Comparison of ENCODE assay signal across 19 cellular contexts in genomic region chrX:148961990-148962389, GRCh38.
DNase-seq lines count a peak whose midpoint lies in the region; ATAC-seq, FAIRE-seq and TF ChIP-seq lines count a peak whose summit lies in the region.
"Had no signal": no experiment of that assay in that cellular context is flagged by ENCODE, and none has a peak within 500 bp of the region (broad histone marks: within the 10 kb centered on the region; RNA-seq: fewer than 3 reads in every experiment).

No MANE protein-coding gene starts in this region.

- no peak overlapping the region for H3K4me2 ChIP-seq in A549
- no peak overlapping the region for H3K4me2 ChIP-seq in IMR-90 (ENCODE audit: low read depth, low read length)
- no peak overlapping the region for H3K4me2 ChIP-seq in H1 (ENCODE audit: insufficient read depth in 1 of 2, low read depth in 2 of 2, low read length in 2 of 2)
- H3K4me2 ChIP-seq: BLaER1 treated with 17β-estradiol and CSF1 and Interleukin-3, amounts not matched to agents 10 nM and 100 nM had no signal

- H4K20me1 ChIP-seq in IMR-90 (ENCODE audit: insufficient read depth, low read length) (no peaks in the 10 kb centered on the region), H1 (replicated peaks in 1 of 2; ENCODE audit: control insufficient read depth in 1 of 2, insufficient read depth in 2 of 2, low read length in 2 of 2) (no peaks in the 10 kb centered on the region)
- H4K20me1 ChIP-seq: BLaER1 treated with 17β-estradiol and CSF1 and Interleukin-3, amounts not matched to agents 10 nM and 100 nM had no signal

- no peak overlapping the region for H2AK9ac ChIP-seq in IMR-90 (replicated peaks; ENCODE audit: low read depth, low read length, poor library complexity)

- no peak overlapping the region for H2BK5ac ChIP-seq in IMR-90 (ENCODE audit: low read depth, low read length, poor library complexity, severe bottlenecking)
- H2BK5ac ChIP-seq in H1 (ENCODE audit: low read depth, low read length) = no peak overlapping the region

- no peak overlapping the region for H4K8ac ChIP-seq in IMR-90 (ENCODE audit: low read depth in 2 of 2, low read length in 2 of 2)
- no peak overlapping the region for H4K8ac ChIP-seq in H1 (ENCODE audit: extremely low read depth, insufficient read depth, low read length)

- in situ Hi-C loops in IMR-90 (cut with MboI; ENCODE audit: low sequenced_read_pairs) = no loop called here

- H3K27ac ChIP-seq in A549 = no peak overlapping the region
- no peak overlapping the region for H3K27ac ChIP-seq in IMR-90 (ENCODE audit: insufficient read depth, low read length)
- H3K27ac ChIP-seq in H1 (ENCODE audit: low read depth, low read length) = no peak overlapping the region
- H3K27ac ChIP-seq: BLaER1 treated with 17β-estradiol and CSF1 and Interleukin-3, amounts not matched to agents 10 nM and 100 nM; C4-2B had no signal

- no peaks in the 10 kb centered on the region for H3K23me2 ChIP-seq in H1 (ENCODE audit: low read depth, low read length)

- H3K4ac ChIP-seq in IMR-90 (ENCODE audit: low read depth, low read length) (no peak overlapping the region), H1 (replicated peaks; ENCODE audit: insufficient read length, low read depth, low read length) (no peak overlapping the region)

- no peak overlapping the region for H2BK15ac ChIP-seq in IMR-90 (ENCODE audit: low read depth, low read length)
- no peak overlapping the region for H2BK15ac ChIP-seq in H1 (ENCODE audit: low read length)

- H3K79me1 ChIP-seq in IMR-90 (ENCODE audit: low read depth in 1 of 2, low read length in 2 of 2) = no peaks in the 10 kb centered on the region
- H3K79me1 ChIP-seq in H1 (ENCODE audit: low read depth, low read length) = no peaks in the 10 kb centered on the region

- H2BK20ac ChIP-seq in IMR-90 (ENCODE audit: low read depth, low read length) (no peak overlapping the region), H1 (ENCODE audit: low read length) (no peak overlapping the region)

- no peak overlapping the region for H2AK5ac ChIP-seq in IMR-90 (ENCODE audit: low read depth, low read length)
- no peak overlapping the region for H2AK5ac ChIP-seq in H1 (ENCODE audit: low read depth, low read length)

- dilution Hi-C loops in IMR-90 (cut with HindIII; ENCODE audit: low sequenced_read_pairs, unreplicated experiment) = no loop called here

- WGBS in A549 (ENCODE audit: missing lambda C conversion rate) = 40% methylated on average over 4 of the region's 4 CpGs
- no CpG with 5 or more reads among the region's 4 CpGs for WGBS in IMR-90 (ENCODE audit: extremely low coverage in 2 of 2, insufficient read length in 1 of 2), 2 experiments
- 88% methylated on average over 4 of the region's 4 CpGs; no CpG with 5 or more reads in 1 of the 2 experiments for WGBS in H1 (ENCODE audit: extremely low coverage in 1 of 2, insufficient coverage in 1 of 2, insufficient read length in 1 of 2, insufficient replicate concordance in 2 of 2, low coverage in 1 of 2, low lambda C conversion rate in 2 of 2, missing lambda C conversion rate in 1 of 2), 2 experiments

- TF ChIP-seq RAD21 in A549 (conservative IDR thresholded peaks at IDR 0.05 in 1 of 2, IDR thresholded peaks at IDR 0.05 in 1 of 2) (no peak), IMR-90 (IDR thresholded peaks at IDR 0.05; ENCODE audit: low read length) (no peak), H1 (IDR thresholded peaks at IDR 0.05 in 1 of 2, conservative IDR thresholded peaks at IDR 0.05 in 1 of 2; ENCODE audit: low read depth in 2 of 2, low read length in 2 of 2) (no peak)

- intact Hi-C loops in IMR-90 (cut with micrococcal nuclease) = no loop called here

- H2BK12ac ChIP-seq in H1 (ENCODE audit: low read depth, low read length) = no peak overlapping the region

- FAIRE-seq in A549 (lab: Jason Lieb, UNC) = peak; percentile 72
- FAIRE-seq in H1 (lab: Jason Lieb, UNC) = no peak
- FAIRE-seq: A204.1, G401.6, GM12891, GM19239 had no signal

- H4K91ac ChIP-seq in IMR-90 (ENCODE audit: insufficient read depth, low read depth, low read length) = no peak overlapping the region
- H4K91ac ChIP-seq in H1 (replicated peaks; ENCODE audit: insufficient read length, low read length) = no peak overlapping the region

- no peaks in the 10 kb centered on the region for H3K9me1 ChIP-seq in IMR-90 (ENCODE audit: insufficient read depth, low read length)

- H2AFZ ChIP-seq in IMR-90 (replicated peaks; ENCODE audit: low read length, poor library complexity) (no peak overlapping the region), H1 (ENCODE audit: low read length) (no peak overlapping the region)

- no peak overlapping the region for H3K23ac ChIP-seq in IMR-90 (ENCODE audit: low read depth, low read length)
- no peak overlapping the region for H3K23ac ChIP-seq in H1 (ENCODE audit: insufficient read length)

- H2BK120ac ChIP-seq in IMR-90 (ENCODE audit: low read depth, low read length) (no peak overlapping the region), H1 (replicated peaks; ENCODE audit: low read depth, low read length) (no peak overlapping the region)

- ATAC-seq in A549 = no peak
- ATAC-seq in IMR-90 (ENCODE audit: low read depth) = no peak
- ATAC-seq in HG03442 (IDR thresholded peaks at IDR 0.05; ENCODE audit: unreplicated experiment) = no peak
- ATAC-seq in GM21447 (IDR thresholded peaks at IDR 0.05; ENCODE audit: unreplicated experiment) = no peak
- ATAC-seq: CD8-positive, alpha-beta T cell had no signal

- H3K79me2 ChIP-seq in H1 (ENCODE audit: control insufficient read depth in 1 of 2, insufficient read depth in 2 of 2, low read length in 2 of 2) = no peaks in the 10 kb centered on the region

- H3K27me3 ChIP-seq in IMR-90 (ENCODE audit: control insufficient read depth, insufficient read depth, low read length) = no peaks in the 10 kb centered on the region
- no peaks in the 10 kb centered on the region for H3K27me3 ChIP-seq in H1 (replicated peaks in 1 of 4; ENCODE audit: control insufficient read depth in 3 of 4, extremely low read depth in 1 of 4, insufficient read depth in 3 of 4, low read length in 3 of 4)
- H3K27me3 ChIP-seq: BLaER1 treated with 17β-estradiol and CSF1 and Interleukin-3, amounts not matched to agents 10 nM and 100 nM had no signal

- H3K4me3 ChIP-seq in A549 (no peak overlapping the region), IMR-90 (ENCODE audit: insufficient read depth, low read depth, low read length) (no peak overlapping the region), H1 (ENCODE audit: extremely low read depth in 1 of 4, insufficient read depth in 2 of 4, low read depth in 3 of 4, low read length in 4 of 4) (no peak overlapping the region)
- H3K4me3 ChIP-seq: BLaER1 treated with 17β-estradiol and CSF1 and Interleukin-3, amounts not matched to agents 10 nM and 100 nM had no signal

- no peak overlapping the region for H4K5ac ChIP-seq in IMR-90 (ENCODE audit: low read depth, low read length)
- H4K5ac ChIP-seq in H1 (ENCODE audit: insufficient read length, low read depth, low read length) = no peak overlapping the region

- H3K56ac ChIP-seq in IMR-90 (ENCODE audit: extremely low read depth, insufficient read depth, low read length) (no peak overlapping the region), H1 (replicated peaks; ENCODE audit: insufficient read length, low read depth, low read length) (no peak overlapping the region)

- H3K9me3 ChIP-seq in A549 = no peaks in the 10 kb centered on the region
- no peaks in the 10 kb centered on the region for H3K9me3 ChIP-seq in IMR-90 (ENCODE audit: control insufficient read depth, insufficient read depth, low read length)
- H3K9me3 ChIP-seq in H1 (ENCODE audit: insufficient read depth in 2 of 2, low read depth in 1 of 2, low read length in 1 of 2) = no peaks in the 10 kb centered on the region
- H3K9me3 ChIP-seq: Caco-2 had no signal

- H3K18ac ChIP-seq in IMR-90 (ENCODE audit: low read depth, low read length) = no peak overlapping the region
- no peak overlapping the region for H3K18ac ChIP-seq in H1 (ENCODE audit: extremely low read depth, low read length)

- no peak for TF ChIP-seq CTCF in A549 (IDR thresholded peaks at IDR 0.05)
- no peak for TF ChIP-seq CTCF in IMR-90 (conservative IDR thresholded peaks at IDR 0.05; ENCODE audit: low read depth, low read length)
- TF ChIP-seq CTCF in H1 (IDR thresholded peaks at IDR 0.05; ENCODE audit: control extremely low read depth in 1 of 3, insufficient read depth in 1 of 3, low read depth in 1 of 3, low read length in 3 of 3) = no peak

- no peak for TF ChIP-seq EP300 in A549 (IDR thresholded peaks at IDR 0.05)
- no peak for TF ChIP-seq EP300 in H1 (IDR thresholded peaks at IDR 0.05; ENCODE audit: borderline replicate concordance in 1 of 2, low read depth in 2 of 2, low read length in 2 of 2)

- TF ChIP-seq POLR2A in A549 (IDR thresholded peaks at IDR 0.05; ENCODE audit: low read length) (no peak), IMR-90 (IDR thresholded peaks at IDR 0.05; ENCODE audit: low read depth, low read length) (no peak), H1 (IDR thresholded peaks at IDR 0.05; ENCODE audit: control extremely low read depth in 1 of 2, low read depth in 2 of 2, low read length in 2 of 2) (no peak)

- H3K4me1 ChIP-seq in A549 (no peaks in the 10 kb centered on the region), IMR-90 (ENCODE audit: control insufficient read depth, insufficient read depth, low read length) (no peaks in the 10 kb centered on the region), H1 (replicated peaks in 1 of 4; ENCODE audit: control insufficient read depth in 3 of 4, insufficient read depth in 4 of 4, low read length in 3 of 4) (no peaks in the 10 kb centered on the region)
- H3K4me1 ChIP-seq: BLaER1 treated with 17β-estradiol and CSF1 and Interleukin-3, amounts not matched to agents 10 nM and 100 nM; Caco-2 had no signal

- H3K14ac ChIP-seq in IMR-90 (replicated peaks; ENCODE audit: low read depth, low read length) (no peak overlapping the region), H1 (ENCODE audit: insufficient read length) (no peak overlapping the region)

- POLR2A ChIA-PET in A549 (lab: Yijun Ruan, JAX) = no interaction called here
- POLR2A ChIA-PET in IMR-90 (lab: Charles Lee; ENCODE audit: unreplicated experiment) = no interaction called here
- POLR2A ChIA-PET in H1 (lab: Charles Lee; ENCODE audit: partially characterized antibody) = no interaction called here

- H3K36me3 ChIP-seq in IMR-90 (ENCODE audit: control insufficient read depth, insufficient read depth, low read length) (no peaks in the 10 kb centered on the region), H1 (ENCODE audit: control insufficient read depth in 2 of 4, insufficient read depth in 4 of 4, low read length in 3 of 4) (no peaks in the 10 kb centered on the region)

- CTCF ChIA-PET in A549 (lab: Yijun Ruan, JAX) = no interaction called here
- CTCF ChIA-PET in IMR-90 (lab: Yijun Ruan, JAX) = no interaction called here
- CTCF ChIA-PET in H1 (lab: Charles Lee; ENCODE audit: partially characterized antibody) = no interaction called here

- no TSS peak for BruUV-seq in IMR-90 (replicated peaks; lab: Mats Ljungman, UMichigan)

- DNase-seq in A549 (ENCODE audit: low read depth in 1 of 2, low spot score in 1 of 2) (no peak), IMR-90 (no peak), H1 (ENCODE audit: low read depth in 1 of 2, low spot score in 2 of 2) (no peak)
- DNase-seq: 8988T; AML-193; Caco-2; Calu3; CD4-positive, alpha-beta T cell; CD8-positive, alpha-beta T cell; DMS79 treated with DMSO at 0.1 percent for 48 hours; GF-D8 had no signal

- H3K9ac ChIP-seq in IMR-90 (ENCODE audit: low read depth, low read length) = no peak overlapping the region
- H3K9ac ChIP-seq in H1 (replicated peaks in 1 of 4; ENCODE audit: extremely low read depth in 1 of 4, low read depth in 3 of 4, low read length in 3 of 4) = no peak overlapping the region
- H3K9ac ChIP-seq: BLaER1 treated with 17β-estradiol and CSF1 and Interleukin-3, amounts not matched to agents 10 nM and 100 nM had no signal

Comparison
In these comparisons a context has a peak if more than half of its experiments do, and no peak if none do; other contexts are left out.
1. Of the 18 proteins assayed by ChIP-seq in both H1 and A549: peak only in H1: CEBPB; only in A549: none; in both: none; in neither: 17.